Comparison of ENCODE assay signal across 15 cellular contexts in genomic region chr12:22276313-22276712, GRCh38. TPM values are rescaled to one million over a fixed set of nuclear protein-coding genes. Genes with fewer than 3 reads are reported as not detected.
A peak's percentile ranks its signal among the peaks of the same experiment; 100 is the strongest.
DNase-seq lines count a peak whose midpoint lies in the region; ATAC-seq and TF ChIP-seq lines count a peak whose summit lies in the region.
"Had no signal": no experiment of that assay in that cellular context is flagged by ENCODE, and none has a peak within 500 bp of the region (broad histone marks: within the 10 kb centered on the region; RNA-seq: fewer than 3 reads in every experiment).

No MANE protein-coding gene starts in this region.

- H3K27me3 ChIP-seq in adipocyte (replicated peaks; ENCODE audit: control insufficient read depth, insufficient read depth, low read length): no peaks in the 10 kb centered on the region
- no peaks in the 10 kb centered on the region for H3K27me3 ChIP-seq in foreskin keratinocyte
- no peaks in the 10 kb centered on the region for H3K27me3 ChIP-seq in ovary
- H3K27me3 ChIP-seq in upper lobe of right lung: no peaks in the 10 kb centered on the region

- H3K36me3 ChIP-seq in adipocyte (ENCODE audit: control insufficient read depth, insufficient read depth, low read length, severe bottlenecking) (no peaks in the 10 kb centered on the region), ovary (no peaks in the 10 kb centered on the region), upper lobe of right lung (no peaks in the 10 kb centered on the region)

- WGBS in ovary, 3 donors: 59 to 62% (median 59%) methylated on average over 5 of the region's 5 CpGs

- H3K4me1 ChIP-seq in adipocyte (ENCODE audit: control insufficient read depth, insufficient read depth, low read length): peaks cover 40% of the 10 kb centered on the region
- H3K4me1 ChIP-seq in foreskin keratinocyte: peaks cover 11% of the 10 kb centered on the region
- H3K4me1 ChIP-seq in ovary (ENCODE audit: insufficient read depth): peaks cover 2% of the 10 kb centered on the region
- H3K4me1 ChIP-seq in upper lobe of right lung: peaks cover under 1% of the 10 kb centered on the region

- H3K4me3 Mint-ChIP-seq in stimulated activated memory B cell treated with anti-CD40 and anti-IgM and Interleukin-4, amounts not matched to agents 10 μg/mL and 1 μg/mL and 100 μg/mL, for 72 hours: no peak overlapping the region
- H3K4me3 Mint-ChIP-seq: activated naive CD4-positive, alpha-beta T cell treated with anti-CD3 and anti-CD28 coated beads, Interleukin-2, amount 50 U/mL, for 24 hours; CD8-positive, alpha-beta T cell had no signal

- intact Hi-C loops in ovary (cut with DNase I) (no loop called here), upper lobe of right lung (cut with DNase I) (no loop called here)

- H3K27ac ChIP-seq in foreskin keratinocyte (peak overlapping the region; percentile 27), ovary (peak overlapping the region; percentile 17 to 66), upper lobe of right lung (peak overlapping the region; percentile 65)

- H3K4me1 Mint-ChIP-seq in stimulated activated memory B cell treated with anti-CD40 and anti-IgM and Interleukin-4, amounts not matched to agents 10 μg/mL and 1 μg/mL and 100 μg/mL, for 72 hours: no peaks in the 10 kb centered on the region
- H3K4me1 Mint-ChIP-seq: activated naive CD4-positive, alpha-beta T cell treated with anti-CD3 and anti-CD28 coated beads, Interleukin-2, amount 50 U/mL, for 24 hours had no signal

- TF ChIP-seq CTCF in foreskin keratinocyte (conservative IDR thresholded peaks at IDR 0.05): no peak
- TF ChIP-seq CTCF in ovary (IDR thresholded peaks at IDR 0.05): no peak
- TF ChIP-seq CTCF in upper lobe of right lung (IDR thresholded peaks at IDR 0.05): no peak

- H3K27me3 Mint-ChIP-seq in stimulated activated memory B cell treated with anti-CD40 and anti-IgM and Interleukin-4, amounts not matched to agents 10 μg/mL and 1 μg/mL and 100 μg/mL, for 72 hours: peaks cover 20% of the 10 kb centered on the region

- H3K9me3 Mint-ChIP-seq in stimulated activated memory B cell treated with anti-CD40 and anti-IgM and Interleukin-4, amounts not matched to agents 10 μg/mL and 1 μg/mL and 100 μg/mL, for 72 hours: no peaks in the 10 kb centered on the region
- H3K9me3 Mint-ChIP-seq: activated naive CD4-positive, alpha-beta T cell treated with anti-CD3 and anti-CD28 coated beads, Interleukin-2, amount 50 U/mL, for 24 hours; CD8-positive, alpha-beta T cell had no signal

- H3K9me3 ChIP-seq in adipocyte (ENCODE audit: control insufficient read depth, low read length) (no peaks in the 10 kb centered on the region), ovary (no peaks in the 10 kb centered on the region), upper lobe of right lung (no peaks in the 10 kb centered on the region)

- TF ChIP-seq EP300 in ovary (IDR thresholded peaks at IDR 0.05): no peak

- no peak for TF ChIP-seq POLR2A in ovary (IDR thresholded peaks at IDR 0.05)

- no peak overlapping the region for H3K27ac Mint-ChIP-seq in stimulated activated memory B cell treated with anti-CD40 and anti-IgM and Interleukin-4, amounts not matched to agents 10 μg/mL and 1 μg/mL and 100 μg/mL, for 72 hours
- H3K27ac Mint-ChIP-seq: activated naive CD4-positive, alpha-beta T cell treated with anti-CD3 and anti-CD28 coated beads, Interleukin-2, amount 50 U/mL, for 24 hours; CD8-positive, alpha-beta T cell had no signal

- DNase-seq in adipocyte (ENCODE audit: low read depth) (no peak), foreskin keratinocyte (no peak), ovary (no peak), upper lobe of right lung (no peak), NCI-H2107 treated with DMSO at 0.1 percent for 48 hours (lab: John Stamatoyannopoulos, UW; ENCODE audit: unreplicated experiment) (no peak), NCI-H2081 treated with DMSO at 0.1 percent for 48 hours (lab: John Stamatoyannopoulos, UW) (no peak)
- DNase-seq: CD8-positive, alpha-beta T cell; cerebellar nuclear complex; GF-D8; Kasumi-1; NCI-H2029 treated with DMSO at 0.1 percent for 48 hours; stimulated activated naive CD8-positive, alpha-beta T cell treated with anti-CD3 and anti-CD28 coated beads, Interleukin-15, Interleukin-2, amounts not matched to agents 100 U/mL and 50 U/mL, for 24 hours had no signal

- peak overlapping the region; percentile 89 for H3K9ac ChIP-seq in adipocyte (ENCODE audit: low read length)

- H3K4me3 ChIP-seq in adipocyte (ENCODE audit: low read length): peak overlapping the region; percentile 76
- no peak overlapping the region for H3K4me3 ChIP-seq in ovary
- H3K4me3 ChIP-seq in upper lobe of right lung: no peak overlapping the region

- no peaks in the 10 kb centered on the region for H3K36me3 Mint-ChIP-seq in stimulated activated memory B cell treated with anti-CD40 and anti-IgM and Interleukin-4, amounts not matched to agents 10 μg/mL and 1 μg/mL and 100 μg/mL, for 72 hours
- H3K36me3 Mint-ChIP-seq: activated naive CD4-positive, alpha-beta T cell treated with anti-CD3 and anti-CD28 coated beads, Interleukin-2, amount 50 U/mL, for 24 hours; CD8-positive, alpha-beta T cell had no signal

- ATAC-seq in foreskin keratinocyte (peak; percentile 2), upper lobe of right lung (no peak), GM19324 (IDR thresholded peaks at IDR 0.05; ENCODE audit: low FRiP score, unreplicated experiment) (no peak)
- ATAC-seq in stimulated activated memory B cell treated with anti-CD40 and anti-IgM and Interleukin-4, amounts not matched to agents 10 μg/mL and 1 μg/mL and 100 μg/mL, for 72 hours: no peak
- ATAC-seq: CD8-positive, alpha-beta T cell; stimulated activated naive CD8-positive, alpha-beta T cell treated with anti-CD3 and anti-CD28 coated beads, Interleukin-15, Interleukin-2, amounts not matched to agents 100 U/mL and 50 U/mL, for 24 hours had no signal

RNA-seq across cellular contexts. Expression of gene ST8SIA1, which starts 58.2 kb away (rescaled TPM):
- total RNA-seq in foreskin keratinocyte: 0.46 and 0.54 TPM in 2 replicates
- 0.37 and 0.58 TPM in 2 replicates for polyA plus RNA-seq in foreskin keratinocyte
- 1 to 10 TPM in 6 of 7 donors, under 1 TPM in 1; 0.69 to 4.8 (median 4.1) TPM for total RNA-seq in ovary
- 10 to 100 TPM in 1 of 2 donors, 1 to 10 TPM in 1; 2.0 to 18.1 TPM for polyA plus RNA-seq in ovary
- total RNA-seq in upper lobe of right lung: 8.5 TPM
